ENCODE assay signal across 17 cellular contexts in genomic region chr4:29908276-29908675, GRCh38.
DNase-seq lines count a peak whose midpoint lies in the region; ATAC-seq, FAIRE-seq and TF ChIP-seq lines count a peak whose summit lies in the region.
"Had no signal": no experiment of that assay in that cellular context is flagged by ENCODE, and none has a peak within 500 bp of the region (broad histone marks: within the 10 kb centered on the region; RNA-seq: fewer than 3 reads in every experiment).

No MANE protein-coding gene starts in this region.

- CTCF ChIA-PET in IMR-90 (lab: Yijun Ruan, JAX) = no interaction called here

- no peaks in the 10 kb centered on the region for H3K79me1 ChIP-seq in IMR-90 (ENCODE audit: low read depth in 1 of 2, low read length in 2 of 2)
- H3K79me1 ChIP-seq in H9 (ENCODE audit: insufficient read depth, low read depth, low read length, poor library complexity, severe bottlenecking) = no peaks in the 10 kb centered on the region

- no peaks in the 10 kb centered on the region for H4K20me1 ChIP-seq in IMR-90 (ENCODE audit: insufficient read depth, low read length)
- H4K20me1 ChIP-seq in astrocyte (ENCODE audit: insufficient read depth, low read length) = no peaks in the 10 kb centered on the region
- H4K20me1 ChIP-seq in smooth muscle cell (ENCODE audit: low read depth) = no peaks in the 10 kb centered on the region
- no peaks in the 10 kb centered on the region for H4K20me1 ChIP-seq in H9 (ENCODE audit: control insufficient read depth, insufficient read depth, insufficient read length)

- H2BK5ac ChIP-seq in IMR-90 (ENCODE audit: low read depth, low read length, poor library complexity, severe bottlenecking) (no peak overlapping the region), H9 (ENCODE audit: insufficient read length, low read length) (no peak overlapping the region)

- H4K5ac ChIP-seq in IMR-90 (ENCODE audit: low read depth, low read length) (no peak overlapping the region), H9 (ENCODE audit: insufficient read length, low read depth, low read length) (no peak overlapping the region)

- dilution Hi-C loops in IMR-90 (cut with HindIII; ENCODE audit: low sequenced_read_pairs, unreplicated experiment) = no loop called here

- H2AFZ ChIP-seq in IMR-90 (replicated peaks; ENCODE audit: low read length, poor library complexity) = no peak overlapping the region
- no peak overlapping the region for H2AFZ ChIP-seq in astrocyte (ENCODE audit: low read depth, low read length)
- peak overlapping the region; percentile 47 for H2AFZ ChIP-seq in smooth muscle cell (ENCODE audit: low read depth)
- H2AFZ ChIP-seq in H9 (ENCODE audit: low read length) = no peak overlapping the region
- H2AFZ ChIP-seq: GM23338 had no signal

- no peak overlapping the region for H3K18ac ChIP-seq in IMR-90 (ENCODE audit: low read depth, low read length)
- no peak overlapping the region for H3K18ac ChIP-seq in H9 (ENCODE audit: insufficient read length, low read depth, low read length)

- H3K4me1 Mint-ChIP-seq in astrocyte (ENCODE audit: low read depth, unreplicated experiment) = peaks cover 6% of the 10 kb centered on the region
- peaks cover 5% of the 10 kb centered on the region for H3K4me1 Mint-ChIP-seq in mesothelial cell of epicardium
- H3K4me1 Mint-ChIP-seq in H9 = no peaks in the 10 kb centered on the region
- H3K4me1 Mint-ChIP-seq: B cell, GM23338 had no signal

- no peak overlapping the region for H2BK120ac ChIP-seq in IMR-90 (ENCODE audit: low read depth, low read length)
- H2BK120ac ChIP-seq in H9 (ENCODE audit: low read depth, low read length, poor library complexity, severe bottlenecking) = no peak overlapping the region

- H4K8ac ChIP-seq in IMR-90 (ENCODE audit: low read depth in 2 of 2, low read length in 2 of 2) (no peak overlapping the region), H9 (replicated peaks; ENCODE audit: insufficient read length, low read depth, low read length) (no peak overlapping the region)

- no peak for TF ChIP-seq POLR2A in IMR-90 (IDR thresholded peaks at IDR 0.05; ENCODE audit: low read depth, low read length)

- BruUV-seq in IMR-90 (replicated peaks; lab: Mats Ljungman, UMichigan) = no TSS peak

- H3K27ac ChIP-seq in IMR-90 (ENCODE audit: insufficient read depth, low read length) (no peak overlapping the region), astrocyte (ENCODE audit: low read depth, low read length) (no peak overlapping the region), smooth muscle cell (ENCODE audit: low read depth) (no peak overlapping the region), H9 (ENCODE audit: insufficient read length, low read depth, low read length) (no peak overlapping the region)
- H3K27ac ChIP-seq: HL-60 had no signal

- TF ChIP-seq CTCF in IMR-90 (conservative IDR thresholded peaks at IDR 0.05; ENCODE audit: low read depth, low read length) (no peak), astrocyte (IDR thresholded peaks at IDR 0.05; ENCODE audit: insufficient read depth, low read depth, low read length) (no peak), mesothelial cell of epicardium (IDR thresholded peaks at IDR 0.05; ENCODE audit: unreplicated experiment) (no peak), smooth muscle cell (IDR thresholded peaks at IDR 0.05; ENCODE audit: borderline replicate concordance, insufficient read depth, poor library complexity, severe bottlenecking) (no peak), H9 (conservative IDR thresholded peaks at IDR 0.05) (no peak)

- H3K9me3 ChIP-seq in IMR-90 (ENCODE audit: control insufficient read depth, insufficient read depth, low read length) (peaks cover 3% of the 10 kb centered on the region; the same call in 1 of the 2 replicates), astrocyte (ENCODE audit: insufficient read depth, low read depth, low read length) (peaks cover 3% of the 10 kb centered on the region), smooth muscle cell (replicated peaks; ENCODE audit: low read depth) (no peaks in the 10 kb centered on the region), H9 (ENCODE audit: control insufficient read depth, low read depth, low read length) (no peaks in the 10 kb centered on the region)
- H3K9me3 ChIP-seq: HAP-1 had no signal

- no peaks in the 10 kb centered on the region for H3K36me3 ChIP-seq in IMR-90 (ENCODE audit: control insufficient read depth, insufficient read depth, low read length)
- H3K36me3 ChIP-seq in astrocyte (ENCODE audit: insufficient read depth, low read length) = no peaks in the 10 kb centered on the region
- no peaks in the 10 kb centered on the region for H3K36me3 ChIP-seq in smooth muscle cell (ENCODE audit: low read depth)
- H3K36me3 ChIP-seq: HAP-1 had no signal

- TF ChIP-seq RAD21 in IMR-90 (IDR thresholded peaks at IDR 0.05; ENCODE audit: low read length) = no peak

- H2BK12ac ChIP-seq in H9 (ENCODE audit: insufficient read length, low read depth, low read length) = no peak overlapping the region

- H3K79me2 ChIP-seq in astrocyte (ENCODE audit: insufficient read depth, low read length) = no peaks in the 10 kb centered on the region
- no peaks in the 10 kb centered on the region for H3K79me2 ChIP-seq in smooth muscle cell (ENCODE audit: low read depth)
- H3K79me2 ChIP-seq in H9 (ENCODE audit: insufficient read depth, low read length) = no peaks in the 10 kb centered on the region

- no peak for ATAC-seq in IMR-90 (ENCODE audit: low read depth)
- no peak for ATAC-seq in GM21390 (IDR thresholded peaks at IDR 0.05; ENCODE audit: unreplicated experiment)
- ATAC-seq: GM23338 had no signal

- no peaks in the 10 kb centered on the region for H3K4me1 ChIP-seq in IMR-90 (ENCODE audit: control insufficient read depth, insufficient read depth, low read length)
- H3K4me1 ChIP-seq in astrocyte (ENCODE audit: insufficient read depth, low read length) = no peaks in the 10 kb centered on the region
- no peaks in the 10 kb centered on the region for H3K4me1 ChIP-seq in smooth muscle cell (ENCODE audit: low read depth)
- H3K4me1 ChIP-seq in H9 (ENCODE audit: insufficient read depth, low read length) = no peaks in the 10 kb centered on the region
- H3K4me1 ChIP-seq: HAP-1 had no signal

- no peaks in the 10 kb centered on the region for H3K23me2 ChIP-seq in H9 (ENCODE audit: insufficient read length, low read depth, low read length, poor library complexity, severe bottlenecking)

- H3K4me3 ChIP-seq in IMR-90 (ENCODE audit: insufficient read depth, low read depth, low read length) (no peak overlapping the region), astrocyte (ENCODE audit: insufficient read depth, low read depth, low read length) (no peak overlapping the region), smooth muscle cell (no peak overlapping the region)
- H3K4me3 ChIP-seq: GM23338, HAP-1 had no signal

- peak; percentile 8 for DNase-seq in IMR-90
- DNase-seq in astrocyte (ENCODE audit: low read depth) = no peak
- no peak for DNase-seq in mesothelial cell of epicardium (ENCODE audit: low spot score in 2 of 2, unreplicated experiment in 2 of 2)
- no peak for DNase-seq in smooth muscle cell (lab: John Stamatoyannopoulos, UW; ENCODE audit: unreplicated experiment)
- DNase-seq in H9 = no peak
- DNase-seq in effector CD8-positive, alpha-beta T cell (lab: John Stamatoyannopoulos, UW) = no peak
- DNase-seq: C1 segment of cervical spinal cord; CD4-positive, alpha-beta T cell; DMS79 treated with DMSO at 0.1 percent for 48 hours; GF-D8; KBM-7 had no signal

- no peak overlapping the region for H3K9ac ChIP-seq in IMR-90 (ENCODE audit: low read depth, low read length)
- no peak overlapping the region for H3K9ac ChIP-seq in astrocyte (ENCODE audit: low read length)
- H3K9ac ChIP-seq in smooth muscle cell (ENCODE audit: low read depth) = no peak overlapping the region
- no peak overlapping the region for H3K9ac ChIP-seq in H9 (ENCODE audit: extremely low read depth, insufficient read length, low read length)

- H2AK5ac ChIP-seq in IMR-90 (ENCODE audit: low read depth, low read length) (no peak overlapping the region), H9 (ENCODE audit: insufficient read length, low read length) (no peak overlapping the region)

- H3K27ac Mint-ChIP-seq in astrocyte (ENCODE audit: unreplicated experiment) (peak overlapping the region; percentile 88), mesothelial cell of epicardium (peak overlapping the region; percentile 30), H9 (no peak overlapping the region)
- H3K27ac Mint-ChIP-seq: B cell; CD4-positive, alpha-beta T cell; GM23338 had no signal

- H2BK20ac ChIP-seq in IMR-90 (ENCODE audit: low read depth, low read length) = no peak overlapping the region
- no peak overlapping the region for H2BK20ac ChIP-seq in H9 (ENCODE audit: low read depth, low read length, poor library complexity, severe bottlenecking)

- H3K9me3 Mint-ChIP-seq in astrocyte (ENCODE audit: unreplicated experiment) (peaks cover 4% of the 10 kb centered on the region), mesothelial cell of epicardium (peaks cover 13% of the 10 kb centered on the region), H9 (peaks cover 7 to 13% of the 10 kb centered on the region in 2 experiments; a peak in 3 of 5 replicates)
- H3K9me3 Mint-ChIP-seq: CD4-positive, alpha-beta T cell had no signal

- H2BK15ac ChIP-seq in IMR-90 (ENCODE audit: low read depth, low read length) (no peak overlapping the region), H9 (ENCODE audit: low read depth, low read length) (no peak overlapping the region)

- H3K9me1 ChIP-seq in IMR-90 (ENCODE audit: insufficient read depth, low read length) = no peaks in the 10 kb centered on the region

- H3K23ac ChIP-seq in IMR-90 (ENCODE audit: low read depth, low read length) (no peak overlapping the region), H9 (ENCODE audit: insufficient read length, low read depth, low read length) (no peak overlapping the region)

- no CpG with 5 or more reads among the region's 2 CpGs for WGBS in IMR-90 (ENCODE audit: extremely low coverage in 2 of 2, insufficient read length in 1 of 2), 2 experiments
- 70% methylated on average over 2 of the region's 2 CpGs for WGBS in smooth muscle cell (ENCODE audit: low lambda C conversion rate)
- WGBS in H9 (ENCODE audit: extremely low coverage, insufficient read length, low lambda C conversion rate) = no CpG with 5 or more reads among the region's 2 CpGs

- H3K14ac ChIP-seq in IMR-90 (replicated peaks; ENCODE audit: low read depth, low read length) = no peak overlapping the region
- no peak overlapping the region for H3K14ac ChIP-seq in H9 (ENCODE audit: insufficient read depth, low read length)

- no peak overlapping the region for H2AK9ac ChIP-seq in IMR-90 (replicated peaks; ENCODE audit: low read depth, low read length, poor library complexity)

- no peaks in the 10 kb centered on the region for H3K27me3 ChIP-seq in IMR-90 (ENCODE audit: control insufficient read depth, insufficient read depth, low read length)
- H3K27me3 ChIP-seq in astrocyte (ENCODE audit: insufficient read depth, low read length) = no peaks in the 10 kb centered on the region
- no peaks in the 10 kb centered on the region for H3K27me3 ChIP-seq in smooth muscle cell (ENCODE audit: low read depth)
- no peaks in the 10 kb centered on the region for H3K27me3 ChIP-seq in H9 (ENCODE audit: insufficient read depth, low read length)

- no peak overlapping the region for H3K4me3 Mint-ChIP-seq in astrocyte (ENCODE audit: unreplicated experiment)
- no peak overlapping the region for H3K4me3 Mint-ChIP-seq in mesothelial cell of epicardium
- no peak overlapping the region for H3K4me3 Mint-ChIP-seq in H9
- H3K4me3 Mint-ChIP-seq: B cell; CD4-positive, alpha-beta T cell; GM23338 had no signal

- H3T11ph ChIP-seq in H9 (ENCODE audit: low read length) = no peak overlapping the region

- H4K91ac ChIP-seq in IMR-90 (ENCODE audit: insufficient read depth, low read depth, low read length) = no peak overlapping the region
- H4K91ac ChIP-seq in H9 (ENCODE audit: insufficient read length, low read depth, low read length) = no peak overlapping the region

- in situ Hi-C loops in IMR-90 (cut with MboI; ENCODE audit: low sequenced_read_pairs) = no loop called here

- POLR2A ChIA-PET in IMR-90 (lab: Charles Lee; ENCODE audit: unreplicated experiment) = no interaction called here

- H3K4ac ChIP-seq in IMR-90 (ENCODE audit: low read depth, low read length) (no peak overlapping the region), H9 (ENCODE audit: low read depth, low read length) (no peak overlapping the region)

- H3F3A ChIP-seq in smooth muscle cell (ENCODE audit: low read depth) = no peaks in the 10 kb centered on the region

- intact Hi-C loops in IMR-90 (cut with micrococcal nuclease) = no loop called here

- no peaks in the 10 kb centered on the region for H3K36me3 Mint-ChIP-seq in astrocyte (ENCODE audit: low read depth, unreplicated experiment)
- H3K36me3 Mint-ChIP-seq in mesothelial cell of epicardium = no peaks in the 10 kb centered on the region
- peaks cover 3 to 22% (median 8%) of the 10 kb centered on the region in 3 experiments; a peak in 4 of 7 replicates for H3K36me3 Mint-ChIP-seq in H9 (ENCODE audit: insufficient read depth in 1 of 3, low read depth in 3 of 3)

- no peak for FAIRE-seq in astrocyte (lab: Jason Lieb, UNC)
- FAIRE-seq: GM18507 had no signal

- H3K4me2 ChIP-seq in IMR-90 (ENCODE audit: low read depth, low read length) = no peak overlapping the region
- no peak overlapping the region for H3K4me2 ChIP-seq in astrocyte (ENCODE audit: low read length)
- H3K4me2 ChIP-seq in smooth muscle cell = no peak overlapping the region
- no peak overlapping the region for H3K4me2 ChIP-seq in H9 (ENCODE audit: insufficient read depth, insufficient read length, low read length)
- H3K4me2 ChIP-seq: GM23338 had no signal

- no peak overlapping the region for H3K56ac ChIP-seq in IMR-90 (ENCODE audit: extremely low read depth, insufficient read depth, low read length)
- no peak overlapping the region for H3K56ac ChIP-seq in H9 (ENCODE audit: insufficient read length, low read depth, low read length)

- H3K27me3 Mint-ChIP-seq in astrocyte (ENCODE audit: low read depth, unreplicated experiment) (no peaks in the 10 kb centered on the region), mesothelial cell of epicardium (ENCODE audit: low read depth) (no peaks in the 10 kb centered on the region), H9 (ENCODE audit: low read depth) (no peaks in the 10 kb centered on the region)
- H3K27me3 Mint-ChIP-seq: B cell; CD4-positive, alpha-beta T cell had no signal

Comparison
In these comparisons a context has a peak if more than half of its experiments do, and no peak if none do; other contexts are left out.
1. H3K27ac Mint-ChIP-seq: peak in astrocyte (single experiment) and mesothelial cell of epicardium (single experiment); none in H9 (0 of 3).